In the genomic region with DNA sequence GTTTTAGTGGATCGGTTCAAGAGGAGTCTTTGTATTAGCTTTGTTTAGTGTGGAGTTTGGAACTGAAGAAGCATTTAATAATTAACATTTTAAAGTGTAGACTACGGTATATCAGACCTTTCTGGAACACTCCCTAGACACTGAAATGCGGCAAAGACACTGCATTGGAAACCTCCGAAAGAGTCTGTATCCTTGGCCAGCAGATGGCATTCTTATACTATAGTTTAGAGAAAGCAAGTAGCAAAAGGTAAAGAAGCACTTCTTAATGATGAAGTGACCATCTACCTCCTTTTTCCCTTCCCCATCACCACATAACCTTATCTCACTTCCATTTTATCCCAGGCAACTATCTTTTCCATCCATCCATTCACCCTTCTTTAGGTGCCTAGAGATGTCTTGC, we compare ENCODE assay signal across 8 cellular contexts. TPM values are rescaled to one million over a fixed set of nuclear protein-coding genes. Genes with fewer than 3 reads are reported as not detected.
A peak's percentile ranks its signal among the peaks of the same experiment; 100 is the strongest.
DNase-seq lines count a peak whose midpoint lies in the region; ATAC-seq, FAIRE-seq and TF ChIP-seq lines count a peak whose summit lies in the region.

No MANE protein-coding gene starts in this region.

- DNase-seq in DMS153 (lab: John Stamatoyannopoulos, UW) (peak; percentile 59), KBM-7 (peak; percentile 61), RWPE1 (ENCODE audit: low spot score) (peak; percentile 13), endothelial cell of umbilical vein (ENCODE audit: low read depth, low spot score) (peak; percentile 53), neural crest cell (ENCODE audit: low read depth, low spot score) (no peak)

- H3K36me3 ChIP-seq in endothelial cell of umbilical vein (ENCODE audit: control insufficient read depth in 2 of 2, extremely low read depth in 1 of 2, insufficient read depth in 2 of 2, low read length in 2 of 2) = no peaks in the 10 kb centered on the region

- no peak overlapping the region for H3K9ac ChIP-seq in endothelial cell of umbilical vein (replicated peaks; ENCODE audit: extremely low read depth, insufficient read depth, low read length)

- BruUV-seq in endothelial cell of umbilical vein (replicated peaks; lab: Mats Ljungman, UMichigan) = no TSS peak

- H3K27ac ChIP-seq in RWPE1 (no peak overlapping the region), endothelial cell of umbilical vein (ENCODE audit: insufficient read depth, low read depth, low read length) (no peak overlapping the region)

- H3K9me3 ChIP-seq in endothelial cell of umbilical vein (replicated peaks; ENCODE audit: control insufficient read depth, insufficient read depth, low read length) = no peaks in the 10 kb centered on the region

- no peak overlapping the region for H2AFZ ChIP-seq in endothelial cell of umbilical vein (ENCODE audit: low read depth, low read length)

- in situ Hi-C loops in KBM-7 (cut with MboI; ENCODE audit: low pct_unique_long_range_greater_than_20kb, low sequenced_read_pairs) = no loop called here

- H3K27me3 ChIP-seq in endothelial cell of umbilical vein (ENCODE audit: control insufficient read depth in 2 of 2, insufficient read depth in 2 of 2, low read length in 2 of 2) = peaks cover 5 to 15% of the 10 kb centered on the region in 2 experiments

- no peaks in the 10 kb centered on the region for H3K4me1 Mint-ChIP-seq in neural crest cell

- POLR2A ChIA-PET in RWPE1 (lab: Yijun Ruan, JAX; ENCODE audit: low non-redundant PET) (no interaction called here), endothelial cell of umbilical vein (lab: Charles Lee) (no interaction called here)

- no peak overlapping the region for H3K4me3 Mint-ChIP-seq in neural crest cell

- no peaks in the 10 kb centered on the region for H3K9me3 Mint-ChIP-seq in neural crest cell

- no peaks in the 10 kb centered on the region for H3K9me1 ChIP-seq in endothelial cell of umbilical vein (replicated peaks; ENCODE audit: control insufficient read depth, extremely low read depth, insufficient read depth, low read length)

- no peak for FAIRE-seq in endothelial cell of umbilical vein (lab: Jason Lieb, UNC)

- no peaks in the 10 kb centered on the region for H3K4me1 ChIP-seq in endothelial cell of umbilical vein (ENCODE audit: control insufficient read depth, extremely low read depth, insufficient read depth, low read length)

- dilution Hi-C loops in endothelial cell of umbilical vein (cut with MboI; ENCODE audit: extremely low pct_ligation_motif_present, low sequenced_read_pairs) = no loop called here

- H3K4me2 ChIP-seq in endothelial cell of umbilical vein (ENCODE audit: insufficient read depth, low read length) = no peak overlapping the region

- ATAC-seq in GM18873 (IDR thresholded peaks at IDR 0.05; ENCODE audit: low FRiP score, unreplicated experiment) (peak; percentile 57), GM19455 (IDR thresholded peaks at IDR 0.05; ENCODE audit: unreplicated experiment) (no peak), GM18517 (IDR thresholded peaks at IDR 0.05; ENCODE audit: unreplicated experiment) (no peak)

- TF ChIP-seq POLR2A in endothelial cell of umbilical vein (IDR thresholded peaks at IDR 0.05; ENCODE audit: low read depth, low read length) = no peak

- intact Hi-C loops in endothelial cell of umbilical vein (cut with micrococcal nuclease) = loop anchor here (1.0 to 2.0 kb wide), 5 partner anchors 176 to 736 kb away; no protein-coding TSS in a partner anchor

- peaks cover 44% of the 10 kb centered on the region for H3K27me3 Mint-ChIP-seq in neural crest cell (ENCODE audit: low read depth)

- no peak overlapping the region for H3K4me3 ChIP-seq in endothelial cell of umbilical vein (replicated peaks in 1 of 3; ENCODE audit: insufficient read depth in 1 of 3, low read depth in 1 of 3, low read length in 3 of 3)

- H4K20me1 ChIP-seq in endothelial cell of umbilical vein (replicated peaks; ENCODE audit: control insufficient read depth, extremely low read depth, insufficient read depth, low read length) = no peaks in the 10 kb centered on the region

- H3K36me3 Mint-ChIP-seq in neural crest cell (ENCODE audit: low read depth) = no peaks in the 10 kb centered on the region

- no peak overlapping the region for H3K27ac Mint-ChIP-seq in neural crest cell (ENCODE audit: unreplicated experiment)

- TF ChIP-seq CTCF in RWPE1 (conservative IDR thresholded peaks at IDR 0.05; ENCODE audit: low read depth) (peak; percentile 48), endothelial cell of umbilical vein (IDR thresholded peaks at IDR 0.05; ENCODE audit: extremely low read depth in 1 of 2, insufficient read depth in 1 of 2, low read depth in 1 of 2, low read length in 2 of 2) (peak; percentile 23 to 41), neural crest cell (conservative IDR thresholded peaks at IDR 0.05) (peak; percentile 69)

- H3K79me2 ChIP-seq in endothelial cell of umbilical vein (ENCODE audit: control insufficient read depth, insufficient read depth, low read length) = no peaks in the 10 kb centered on the region

- CTCF ChIA-PET in RWPE1 (lab: Yijun Ruan, JAX) = interaction anchor here (0.6 kb wide), 1 partner anchor 414 kb away, joined by 4 read pairs; no protein-coding TSS in a partner anchor
- CTCF ChIA-PET in endothelial cell of umbilical vein (lab: Charles Lee) = interaction anchor here (1.6 kb wide), 1 partner anchor 179 kb away, joined by 5 read pairs; no protein-coding TSS in a partner anchor

TF ChIP-seq in endothelial cell of umbilical vein, 7 proteins besides CTCF, POLR2A, EP300 and RAD21:
- TF ChIP-seq MYC (IDR thresholded peaks at IDR 0.05; ENCODE audit: low read depth, low read length) = no peak
- TF ChIP-seq FOS (IDR thresholded peaks at IDR 0.05; ENCODE audit: borderline replicate concordance, insufficient read depth, low read length) = no peak
- TF ChIP-seq POLR2AphosphoS5 (IDR thresholded peaks at IDR 0.05; ENCODE audit: insufficient read depth, low read depth, low read length) = no peak
- TF ChIP-seq EZH2 (IDR thresholded peaks at IDR 0.05; ENCODE audit: borderline replicate concordance, low read depth, low read length, severe bottlenecking) = no peak
TF ChIP-seq in endothelial cell of umbilical vein: peak in this region for 0.

RNA-seq across cellular contexts. Expression of a gene that starts 7.6 kb away (rescaled TPM):
- total RNA-seq in endothelial cell of umbilical vein = not detected in 2 replicates
- not detected in 2 replicates for polyA plus RNA-seq in endothelial cell of umbilical vein
- not detected in 2 replicates for polyA plus RNA-seq in endothelial cell of umbilical vein (2011; cell fraction: cytosol; rRNA removed)
- not detected in 2 replicates for polyA plus RNA-seq in endothelial cell of umbilical vein (2011; cell fraction: nucleus; rRNA removed)
- polyA plus RNA-seq in endothelial cell of umbilical vein (2012) = not detected in 2 replicates
- not detected in 2 replicates for polyA minus RNA-seq in endothelial cell of umbilical vein
- polyA minus RNA-seq in endothelial cell of umbilical vein (2011; cell fraction: cytosol; rRNA and poly(A)+ RNA removed) = not detected
- not detected in 2 replicates for polyA minus RNA-seq in endothelial cell of umbilical vein (2011; cell fraction: nucleus; rRNA and poly(A)+ RNA removed)
- total RNA-seq in neural crest cell = not detected in 2 replicates
